Comparison of ENCODE assay signal across 8 cellular contexts in the genomic region with DNA sequence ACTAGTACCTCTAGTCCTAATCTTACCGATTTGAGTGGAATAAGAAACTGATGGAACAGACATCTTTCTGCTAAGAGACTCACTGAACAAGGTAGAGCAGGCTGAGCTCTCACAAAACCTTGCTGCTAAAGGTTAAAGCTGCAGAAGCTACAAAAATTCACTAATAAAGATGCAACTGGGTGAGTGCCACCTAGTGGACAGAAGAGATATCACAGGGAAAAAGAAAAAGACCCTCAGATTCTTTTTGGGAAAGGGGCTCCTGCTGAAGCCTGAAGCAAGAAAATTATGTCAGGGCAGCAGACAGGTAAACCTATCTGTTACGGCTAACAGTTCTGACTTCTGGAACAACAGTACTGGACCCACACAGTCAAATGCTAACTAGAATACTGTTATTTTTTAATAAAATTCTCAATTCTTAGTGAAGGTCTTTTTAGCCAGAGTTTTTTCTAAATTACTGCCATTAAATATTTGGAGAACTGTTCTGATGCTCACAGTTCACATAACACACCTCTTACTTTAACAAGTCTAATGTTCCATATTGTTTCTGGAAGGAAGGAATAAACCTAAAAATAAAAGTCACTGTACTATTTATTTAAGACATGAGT. TPM values are rescaled to one million over a fixed set of nuclear protein-coding genes. Genes with fewer than 3 reads are reported as not detected.
DNase-seq lines count a peak whose midpoint lies in the region; ATAC-seq, FAIRE-seq and TF ChIP-seq lines count a peak whose summit lies in the region.

No MANE protein-coding gene starts in this region.

- no peaks in the 10 kb centered on the region for H3K9me2 ChIP-seq in Karpas-422 (replicated peaks; ENCODE audit: insufficient read depth, low read length)

- H4K20me1 ChIP-seq in Karpas-422 (ENCODE audit: insufficient read depth, low read depth, low read length), result no peaks in the 10 kb centered on the region

- H3K36me3 Mint-ChIP-seq in naive thymus-derived CD4-positive, alpha-beta T cell, result peaks cover 16 to 56% (median 37%) of the 10 kb centered on the region in 5 donors
- peaks cover 82% of the 10 kb centered on the region for H3K36me3 Mint-ChIP-seq in activated CD4-positive, alpha-beta memory T cell treated with anti-CD3 and anti-CD28 coated beads, Interleukin-2, amount 10 ng/mL, durations not matched to agents 7 days and 5 days (ENCODE audit: low read depth)

- peaks cover 32% of the 10 kb centered on the region for H3K79me2 ChIP-seq in Karpas-422 (ENCODE audit: low read length)

- no peak overlapping the region for H2AFZ ChIP-seq in Karpas-422 (ENCODE audit: low read length)

- H3K36me3 ChIP-seq in Karpas-422 (ENCODE audit: insufficient read depth, low read length), result peaks cover 62% of the 10 kb centered on the region
- H3K36me3 ChIP-seq in bronchial epithelial cell (ENCODE audit: control insufficient read depth, insufficient read depth, low read length), result peaks cover 2% of the 10 kb centered on the region
- peaks cover 11 to 74% (median 30%) of the 10 kb centered on the region in 3 experiments for H3K36me3 ChIP-seq in naive thymus-derived CD4-positive, alpha-beta T cell (ENCODE audit: control insufficient read depth in 2 of 3, insufficient read depth in 3 of 3, low read length in 3 of 3)

- H3K9me3 ChIP-seq in Karpas-422 (ENCODE audit: low read length), result no peaks in the 10 kb centered on the region
- H3K9me3 ChIP-seq in naive thymus-derived CD4-positive, alpha-beta T cell (ENCODE audit: control insufficient read depth in 2 of 3, low read length in 3 of 3), result no peaks in the 10 kb centered on the region

- CTCF ChIA-PET in naive thymus-derived CD4-positive, alpha-beta T cell (lab: Charles Lee), result interaction anchor here (0.5 to 2.0 kb wide), 18 partner anchors 8 to 920 kb away, joined by 3 to 13 read pairs (median 4); partner anchors contain the start of genes IK, NDUFA2, PCDHGA1 and PCDHGA10
- CTCF ChIA-PET in activated CD4-positive, alpha-beta memory T cell treated with anti-CD3 and anti-CD28 coated beads, Interleukin-2, amount 10 ng/mL, durations not matched to agents 7 days and 5 days (lab: Charles Lee), result interaction anchor here (0.6 to 3.8 kb wide), 30 partner anchors 8 to 1166 kb away, joined by 3 to 28 read pairs (median 5); partner anchors contain the start of genes ANKHD1, DIAPH1, FCHSD1 and HDAC3

- no peak overlapping the region for H3K4me2 ChIP-seq in Karpas-422 (ENCODE audit: low read depth, low read length, poor library complexity, severe bottlenecking)

- peak overlapping the region; percentile 59 for H3K27ac ChIP-seq in Karpas-422 (ENCODE audit: low read length)
- peak overlapping the region; percentile 4 for H3K27ac ChIP-seq in naive thymus-derived CD4-positive, alpha-beta T cell (ENCODE audit: low read depth, low read length)

- H3K4me3 Mint-ChIP-seq in naive thymus-derived CD4-positive, alpha-beta T cell, result no peak overlapping the region
- no peak overlapping the region for H3K4me3 Mint-ChIP-seq in activated CD4-positive, alpha-beta memory T cell treated with anti-CD3 and anti-CD28 coated beads, Interleukin-2, amount 10 ng/mL, durations not matched to agents 7 days and 5 days

- FAIRE-seq in bronchial epithelial cell (lab: Jason Lieb, UNC), result no peak

- no peaks in the 10 kb centered on the region for H3K27me3 Mint-ChIP-seq in naive thymus-derived CD4-positive, alpha-beta T cell
- no peaks in the 10 kb centered on the region for H3K27me3 Mint-ChIP-seq in activated CD4-positive, alpha-beta memory T cell treated with anti-CD3 and anti-CD28 coated beads, Interleukin-2, amount 10 ng/mL, durations not matched to agents 7 days and 5 days

- intact Hi-C loops in naive thymus-derived CD4-positive, alpha-beta T cell (cut with micrococcal nuclease), result loop anchor here (1.0 to 10.0 kb wide), 3 partner anchors 19 to 863 kb away; partner anchors contain the start of gene ZMAT2 (in 1 of the 2)

- H3K4me3 ChIP-seq in Karpas-422 (ENCODE audit: low read length), result no peak overlapping the region
- H3K4me3 ChIP-seq in bronchial epithelial cell (ENCODE audit: low read depth, low read length), result no peak overlapping the region
- no peak overlapping the region for H3K4me3 ChIP-seq in naive thymus-derived CD4-positive, alpha-beta T cell (ENCODE audit: low read length)

- POLR2A ChIA-PET in naive thymus-derived CD4-positive, alpha-beta T cell (lab: Charles Lee), result interaction anchor here (1.0 kb wide), 1 partner anchor 17 kb away, joined by 3 read pairs; no protein-coding TSS in a partner anchor
- POLR2A ChIA-PET in activated CD4-positive, alpha-beta memory T cell treated with anti-CD3 and anti-CD28 coated beads, Interleukin-2, amount 10 ng/mL, durations not matched to agents 7 days and 5 days (lab: Charles Lee), result interaction anchor here (1.3 to 1.7 kb wide), 2 partner anchors 25 to 69 kb away, joined by 3 to 4 read pairs; partner anchors contain the start of genes HDAC3 and RELL2

- peak; percentile 80 for TF ChIP-seq CTCF in bronchial epithelial cell (IDR thresholded peaks at IDR 0.05; ENCODE audit: insufficient read depth, low read length, severe bottlenecking)

- peaks cover 55% of the 10 kb centered on the region for H3K4me1 ChIP-seq in Karpas-422 (ENCODE audit: low read length)
- H3K4me1 ChIP-seq in naive thymus-derived CD4-positive, alpha-beta T cell (ENCODE audit: control insufficient read depth in 2 of 2, insufficient read depth in 2 of 2, low read length in 2 of 2), result peaks cover 0 to 8% of the 10 kb centered on the region in 2 donors

- peaks cover 10 to 44% (median 31%) of the 10 kb centered on the region in 7 donors for H3K4me1 Mint-ChIP-seq in naive thymus-derived CD4-positive, alpha-beta T cell
- H3K4me1 Mint-ChIP-seq in activated CD4-positive, alpha-beta memory T cell treated with anti-CD3 and anti-CD28 coated beads, Interleukin-2, amount 10 ng/mL, durations not matched to agents 7 days and 5 days, result peaks cover 29% of the 10 kb centered on the region

- H3K9ac ChIP-seq in Karpas-422 (ENCODE audit: low read length), result no peak overlapping the region

- DNase-seq in DMS53 treated with DMSO at 0.1 percent for 48 hours (lab: John Stamatoyannopoulos, UW; ENCODE audit: unreplicated experiment) (peak; percentile 11), Karpas-422 (peak; percentile 61), bronchial epithelial cell (ENCODE audit: low read depth) (no peak), mucosa of gallbladder (ENCODE audit: low spot score) (no peak), NCI-H128 (lab: John Stamatoyannopoulos, UW; ENCODE audit: unreplicated experiment) (no peak)
- peak in 5 of 9 donors; percentile 14 to 25 (median 20) for DNase-seq in naive thymus-derived CD4-positive, alpha-beta T cell
- no peak for DNase-seq in activated CD4-positive, alpha-beta memory T cell treated with anti-CD3 and anti-CD28 coated beads, Interleukin-2, amount 10 ng/mL, durations not matched to agents 7 days and 5 days

- peak overlapping the region in 3 of 9 donors; percentile 28 to 43 (median 41) for H3K27ac Mint-ChIP-seq in naive thymus-derived CD4-positive, alpha-beta T cell
- H3K27ac Mint-ChIP-seq in activated CD4-positive, alpha-beta memory T cell treated with anti-CD3 and anti-CD28 coated beads, Interleukin-2, amount 10 ng/mL, durations not matched to agents 7 days and 5 days, result no peak overlapping the region

- no peaks in the 10 kb centered on the region for H3K9me3 Mint-ChIP-seq in naive thymus-derived CD4-positive, alpha-beta T cell
- no peaks in the 10 kb centered on the region for H3K9me3 Mint-ChIP-seq in activated CD4-positive, alpha-beta memory T cell treated with anti-CD3 and anti-CD28 coated beads, Interleukin-2, amount 10 ng/mL, durations not matched to agents 7 days and 5 days

- ATAC-seq in naive thymus-derived CD4-positive, alpha-beta T cell, result no peak
- no peak for ATAC-seq in HG02840 (IDR thresholded peaks at IDR 0.05; ENCODE audit: low FRiP score, unreplicated experiment)

- H3K27me3 ChIP-seq in Karpas-422 (ENCODE audit: low read length) (no peaks in the 10 kb centered on the region), bronchial epithelial cell (ENCODE audit: control insufficient read depth, insufficient read depth, low read length) (no peaks in the 10 kb centered on the region)
- H3K27me3 ChIP-seq in naive thymus-derived CD4-positive, alpha-beta T cell (ENCODE audit: control insufficient read depth in 2 of 2, insufficient read depth in 2 of 2, low read length in 2 of 2), result no peaks in the 10 kb centered on the region

RNA-seq across cellular contexts. Expression of gene DIAPH1, which starts 51.2 kb away (rescaled TPM):
- total RNA-seq in Karpas-422 (2014; rRNA removed; shearing (Covaris generic); ENCODE audit: low replicate concordance), result 147 and 181 TPM in 2 replicates
- 48.2 and 57.1 TPM in 2 replicates for total RNA-seq in bronchial epithelial cell
- total RNA-seq in naive thymus-derived CD4-positive, alpha-beta T cell, result 100 to 1,000 TPM; 163 to 278 (median 173) TPM
- 100 to 1,000 TPM in 1 of 2 donors, 10 to 100 TPM in 1; 89.7 to 105 TPM for polyA plus RNA-seq in naive thymus-derived CD4-positive, alpha-beta T cell
- total RNA-seq in mucosa of gallbladder, result 85.9 TPM
- 100 to 1,000 TPM; 317 to 323 TPM for total RNA-seq in activated CD4-positive, alpha-beta memory T cell treated with anti-CD3 and anti-CD28 coated beads, Interleukin-2, amount 10 ng/mL, durations not matched to agents 7 days and 5 days

Comparison
In these comparisons a context has a peak if more than half of its experiments do, and no peak if none do; other contexts are left out.
1. DNase-seq: peak in DMS53 treated with DMSO at 0.1 percent for 48 hours (single experiment), Karpas-422 (single experiment) and naive thymus-derived CD4-positive, alpha-beta T cell (5 of 9); none in bronchial epithelial cell (single experiment), mucosa of gallbladder (single experiment), NCI-H128 (single experiment) and activated CD4-positive, alpha-beta memory T cell treated with anti-CD3 and anti-CD28 coated beads, Interleukin-2, amount 10 ng/mL, durations not matched to agents 7 days and 5 days (single experiment).